32 cellular contexts compared by ENCODE assay signal in the genomic region with DNA sequence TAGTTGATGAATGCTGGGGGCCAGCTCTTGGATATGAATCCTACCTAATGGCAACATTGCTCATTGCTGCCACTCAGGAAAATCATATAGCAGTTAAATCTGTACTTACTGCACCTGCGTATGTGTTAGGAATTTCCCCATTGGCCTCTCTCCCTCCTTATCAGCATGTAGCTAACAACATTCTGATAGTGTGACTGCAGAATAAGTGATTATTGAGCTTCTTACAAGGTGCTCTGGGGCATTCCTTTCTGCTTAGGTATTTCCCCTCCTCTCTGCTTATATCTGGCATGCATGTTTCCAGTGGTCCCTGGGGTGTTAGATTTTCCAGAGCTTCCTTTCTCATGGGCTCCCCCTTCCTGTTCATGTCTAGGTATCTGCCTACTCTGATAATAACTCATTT.
"Had no signal": no experiment of that assay in that cellular context is flagged by ENCODE, and none has a peak within 500 bp of the region (broad histone marks: within the 10 kb centered on the region; RNA-seq: fewer than 3 reads in every experiment).

No MANE protein-coding gene starts in this region.

- H3K4me1 Mint-ChIP-seq: activated CD4-positive, alpha-beta memory T cell treated with anti-CD3 and anti-CD28 coated beads, Interleukin-2, amount 10 ng/mL, durations not matched to agents 7 days and 5 days; activated CD4-positive, alpha-beta T cell treated with anti-CD3 and anti-CD28 coated beads, Interleukin-2, amount 10 ng/mL, durations not matched to agents 7 days and 5 days; stimulated activated effector memory CD8-positive, alpha-beta T cell treated with anti-CD3 and anti-CD28 coated beads, Interleukin-12 subunit alpha, Interleukin-12 subunit beta, amount 100 ng/mL, for 72 hours; stimulated activated naive CD8-positive, alpha-beta T cell treated with anti-CD3 and anti-CD28 coated beads, Interleukin-15, amount 100 ng/mL, for 72 hours had no signal

- H3K36me3 ChIP-seq: brain microvascular endothelial cell, left lung, neutrophil, pancreas, sigmoid colon, thyroid gland, upper lobe of left lung, vagina had no signal

- ATAC-seq: effector memory CD8-positive, alpha-beta T cell; esophagus mucosa; left lung; psoas muscle; stimulated activated effector memory CD8-positive, alpha-beta T cell treated with anti-CD3 and anti-CD28 coated beads, Interleukin-12 subunit alpha, Interleukin-12 subunit beta, amount 100 ng/mL, for 72 hours; stimulated activated naive CD8-positive, alpha-beta T cell treated with anti-CD3 and anti-CD28 coated beads, Interleukin-15, amount 100 ng/mL, for 72 hours had no signal

- H3K27ac ChIP-seq: brain microvascular endothelial cell, coronary artery, left lung, neutrophil, pancreas, psoas muscle, sigmoid colon, thyroid gland, upper lobe of left lung, vagina had no signal

- H3K27ac Mint-ChIP-seq: activated CD4-positive, alpha-beta memory T cell treated with anti-CD3 and anti-CD28 coated beads, Interleukin-2, amount 10 ng/mL, durations not matched to agents 7 days and 5 days; activated CD4-positive, alpha-beta T cell treated with anti-CD3 and anti-CD28 coated beads, Interleukin-2, amount 10 ng/mL, durations not matched to agents 7 days and 5 days; activated naive CD8-positive, alpha-beta T cell; effector memory CD8-positive, alpha-beta T cell; stimulated activated effector memory CD8-positive, alpha-beta T cell treated with anti-CD3 and anti-CD28 coated beads, Interleukin-12 subunit alpha, Interleukin-12 subunit beta, amount 100 ng/mL, for 72 hours; stimulated activated naive CD8-positive, alpha-beta T cell treated with anti-CD3 and anti-CD28 coated beads, Interleukin-15, amount 100 ng/mL, for 72 hours had no signal

- DNase-seq: activated CD4-positive, alpha-beta memory T cell treated with anti-CD3 and anti-CD28 coated beads, Interleukin-2, amount 10 ng/mL, durations not matched to agents 7 days and 5 days; activated CD4-positive, alpha-beta T cell treated with anti-CD3 and anti-CD28 coated beads for 1 hour; activated CD4-positive, alpha-beta T cell treated with anti-CD3 and anti-CD28 coated beads, Interleukin-2, amount 10 ng/mL, durations not matched to agents 7 days and 5 days; activated CD8-positive, alpha-beta memory T cell treated with anti-CD3 and anti-CD28 coated beads, Interleukin-2, amount 50 U/mL, for 48 hours; activated effector memory CD4-positive, alpha-beta T cell treated with Interleukin-2 at 50 U/mL for 16 hours; activated naive CD4-positive, alpha-beta T cell treated with Interleukin-2 at 50 U/mL for 16 hours; activated T-cell treated with anti-CD3 and anti-CD28 coated beads, Interleukin-2, amount 50 U/mL, for 48 hours; aorta; brain microvascular endothelial cell; dorsolateral prefrontal cortex; effector memory CD8-positive, alpha-beta T cell; foreskin melanocyte; kidney glomerular epithelial cell; left lung; pancreas; psoas muscle; sigmoid colon; small intestine; stimulated activated CD4-positive, alpha-beta T cell treated with anti-CD3 and anti-CD28 coated beads, Interleukin-4, amount 100 ng/mL, for 24 hours; stimulated activated naive CD8-positive, alpha-beta T cell treated with anti-CD3 and anti-CD28 coated beads, Interleukin-15, amount 100 ng/mL, for 72 hours; substantia nigra; T-helper 2 cell; thyroid gland; upper lobe of left lung had no signal

- H3K9me3 ChIP-seq: left lung, neutrophil, pancreas, psoas muscle, sigmoid colon, thyroid gland, upper lobe of left lung, vagina had no signal

- H3K36me3 Mint-ChIP-seq: activated naive CD8-positive, alpha-beta T cell; stimulated activated effector memory CD8-positive, alpha-beta T cell treated with anti-CD3 and anti-CD28 coated beads, Interleukin-12 subunit alpha, Interleukin-12 subunit beta, amount 100 ng/mL, for 72 hours had no signal

- H3K4me1 ChIP-seq: left lung, pancreas, psoas muscle, sigmoid colon, thyroid gland, upper lobe of left lung, vagina had no signal

- H3K9me3 Mint-ChIP-seq: activated CD4-positive, alpha-beta memory T cell treated with anti-CD3 and anti-CD28 coated beads, Interleukin-2, amount 10 ng/mL, durations not matched to agents 7 days and 5 days; activated CD4-positive, alpha-beta T cell treated with anti-CD3 and anti-CD28 coated beads, Interleukin-2, amount 10 ng/mL, durations not matched to agents 7 days and 5 days; effector memory CD8-positive, alpha-beta T cell; nephron; stimulated activated effector memory CD8-positive, alpha-beta T cell treated with anti-CD3 and anti-CD28 coated beads, Interleukin-12 subunit alpha, Interleukin-12 subunit beta, amount 100 ng/mL, for 72 hours; stimulated activated naive CD8-positive, alpha-beta T cell treated with anti-CD3 and anti-CD28 coated beads, Interleukin-15, amount 100 ng/mL, for 72 hours had no signal

- H3K27me3 Mint-ChIP-seq: activated CD4-positive, alpha-beta memory T cell treated with anti-CD3 and anti-CD28 coated beads, Interleukin-2, amount 10 ng/mL, durations not matched to agents 7 days and 5 days; activated CD4-positive, alpha-beta T cell treated with anti-CD3 and anti-CD28 coated beads, Interleukin-2, amount 10 ng/mL, durations not matched to agents 7 days and 5 days; activated naive CD8-positive, alpha-beta T cell; effector memory CD8-positive, alpha-beta T cell; stimulated activated naive CD8-positive, alpha-beta T cell treated with anti-CD3 and anti-CD28 coated beads, Interleukin-15, amount 100 ng/mL, for 72 hours had no signal

- H3K4me3 Mint-ChIP-seq: activated CD4-positive, alpha-beta memory T cell treated with anti-CD3 and anti-CD28 coated beads, Interleukin-2, amount 10 ng/mL, durations not matched to agents 7 days and 5 days; activated CD4-positive, alpha-beta T cell treated with anti-CD3 and anti-CD28 coated beads, Interleukin-2, amount 10 ng/mL, durations not matched to agents 7 days and 5 days; activated naive CD8-positive, alpha-beta T cell; effector memory CD8-positive, alpha-beta T cell; nephron; stimulated activated effector memory CD8-positive, alpha-beta T cell treated with anti-CD3 and anti-CD28 coated beads, Interleukin-12 subunit alpha, Interleukin-12 subunit beta, amount 100 ng/mL, for 72 hours; stimulated activated naive CD8-positive, alpha-beta T cell treated with anti-CD3 and anti-CD28 coated beads, Interleukin-15, amount 100 ng/mL, for 72 hours had no signal

- H3K4me3 ChIP-seq: coronary artery, dorsolateral prefrontal cortex, left lung, lung, pancreas, psoas muscle, sigmoid colon, thyroid gland, upper lobe of left lung, vagina had no signal

- H3K27me3 ChIP-seq: brain microvascular endothelial cell, dorsolateral prefrontal cortex, left lung, neutrophil, pancreas, sigmoid colon, thyroid gland, upper lobe of left lung, vagina had no signal
